1 cellular context compared by ENCODE assay signal in genomic region chr20:31879143-31879987, GRCh38.
TF ChIP-seq lines count a peak whose summit lies in the region.

No MANE protein-coding gene starts in this region.

TF ChIP-seq in HepG2, 621 proteins besides CTCF, POLR2A, EP300 and RAD21 (continued from another document and continues in another):
- TF ChIP-seq, protein P1, sequence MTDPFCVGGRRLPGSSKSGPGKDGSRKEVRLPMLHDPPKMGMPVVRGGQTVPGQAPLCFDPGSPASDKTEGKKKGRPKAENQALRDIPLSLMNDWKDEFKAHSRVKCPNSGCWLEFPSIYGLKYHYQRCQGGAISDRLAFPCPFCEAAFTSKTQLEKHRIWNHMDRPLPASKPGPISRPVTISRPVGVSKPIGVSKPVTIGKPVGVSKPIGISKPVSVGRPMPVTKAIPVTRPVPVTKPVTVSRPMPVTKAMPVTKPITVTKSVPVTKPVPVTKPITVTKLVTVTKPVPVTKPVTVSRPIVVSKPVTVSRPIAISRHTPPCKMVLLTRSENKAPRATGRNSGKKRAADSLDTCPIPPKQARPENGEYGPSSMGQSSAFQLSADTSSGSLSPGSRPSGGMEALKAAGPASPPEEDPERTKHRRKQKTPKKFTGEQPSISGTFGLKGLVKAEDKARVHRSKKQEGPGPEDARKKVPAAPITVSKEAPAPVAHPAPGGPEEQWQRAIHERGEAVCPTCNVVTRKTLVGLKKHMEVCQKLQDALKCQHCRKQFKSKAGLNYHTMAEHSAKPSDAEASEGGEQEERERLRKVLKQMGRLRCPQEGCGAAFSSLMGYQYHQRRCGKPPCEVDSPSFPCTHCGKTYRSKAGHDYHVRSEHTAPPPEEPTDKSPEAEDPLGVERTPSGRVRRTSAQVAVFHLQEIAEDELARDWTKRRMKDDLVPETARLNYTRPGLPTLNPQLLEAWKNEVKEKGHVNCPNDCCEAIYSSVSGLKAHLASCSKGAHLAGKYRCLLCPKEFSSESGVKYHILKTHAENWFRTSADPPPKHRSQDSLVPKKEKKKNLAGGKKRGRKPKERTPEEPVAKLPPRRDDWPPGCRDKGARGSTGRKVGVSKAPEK (CRISPR knock-in tag; IDR thresholded peaks at IDR 0.05; ENCODE audit: borderline replicate concordance), result no peak
- TF ChIP-seq CAMTA2 (CRISPR knock-in tag; IDR thresholded peaks at IDR 0.05; ENCODE audit: borderline replicate concordance) (peak; percentile 65), HDAC1 (CRISPR knock-in tag; IDR thresholded peaks at IDR 0.05) (peak; percentile 76; the same call in 1 of the 2 replicates), ZBTB39 (CRISPR knock-in tag; IDR thresholded peaks at IDR 0.05) (peak; percentile 81; the same call in 1 of the 2 replicates), MLXIP (CRISPR knock-in tag; IDR thresholded peaks at IDR 0.05; ENCODE audit: borderline replicate concordance) (0 out of 2 replicates have a peak, but pooled peaks have one; percentile 48), ZNF180 (CRISPR knock-in tag; IDR thresholded peaks at IDR 0.05; ENCODE audit: borderline replicate concordance, low read depth) (peak; percentile 20; the same call in 1 of the 2 replicates), ZNF33A (CRISPR knock-in tag; IDR thresholded peaks at IDR 0.05; ENCODE audit: borderline replicate concordance) (peak; percentile 74; the same call in 1 of the 2 replicates), ELK4 (CRISPR knock-in tag; IDR thresholded peaks at IDR 0.05; ENCODE audit: borderline replicate concordance) (no peak), ZNF446 (CRISPR knock-in tag; IDR thresholded peaks at IDR 0.05) (no peak), ZSCAN31 (CRISPR knock-in tag; IDR thresholded peaks at IDR 0.05; ENCODE audit: low read depth) (no peak), CBX5 (CRISPR knock-in tag; IDR thresholded peaks at IDR 0.05; ENCODE audit: borderline replicate concordance) (peak; percentile 75), ZNF672 (CRISPR knock-in tag; IDR thresholded peaks at IDR 0.05) (no peak), ZNF713 (CRISPR knock-in tag; IDR thresholded peaks at IDR 0.05) (0 out of 2 replicates have a peak, but pooled peaks have one; percentile 9), ZNF101 (CRISPR knock-in tag; IDR thresholded peaks at IDR 0.05; ENCODE audit: borderline replicate concordance, low read depth) (0 out of 2 replicates have a peak, but pooled peaks have one; percentile 59), MBD4 (IDR thresholded peaks at IDR 0.05; ENCODE audit: borderline replicate concordance, low read length) (no peak), HCFC1 (IDR thresholded peaks at IDR 0.05; ENCODE audit: low read depth, low read length) (peak; percentile 53; the same call in 1 of the 2 replicates), REST (IDR thresholded peaks at IDR 0.05; ENCODE audit: borderline replicate concordance in 1 of 2, low read depth in 1 of 2, low read length in 2 of 2) (no peak), SOX13 (IDR thresholded peaks at IDR 0.05) (0 out of 2 replicates have a peak, but pooled peaks have one; percentile 25), SOX13 (CRISPR knock-in tag; conservative IDR thresholded peaks at IDR 0.05 in 1 of 2, IDR thresholded peaks at IDR 0.05 in 1 of 2) (no peak), GMEB2 (CRISPR knock-in tag; IDR thresholded peaks at IDR 0.05; ENCODE audit: low read depth) (no peak), MBNL3 (CRISPR knock-in tag; conservative IDR thresholded peaks at IDR 0.05) (no peak), ZNF883 (CRISPR knock-in tag; IDR thresholded peaks at IDR 0.05; ENCODE audit: not compliant biosample characterization) (peak; percentile 77), ZNF619 (CRISPR knock-in tag; IDR thresholded peaks at IDR 0.05) (peak; percentile 82; the same call in 1 of the 2 replicates), ASH2L (IDR thresholded peaks at IDR 0.05; ENCODE audit: insufficient read length, low read depth, low read length) (peak; percentile 72), AGO1 (IDR thresholded peaks at IDR 0.05; ENCODE audit: low read depth, low read length, poor library complexity, severe bottlenecking) (peak; percentile 23), ZNF510 (CRISPR knock-in tag; IDR thresholded peaks at IDR 0.05; ENCODE audit: low read depth) (no peak; the same call in 1 of the 2 replicates), ZIK1 (CRISPR knock-in tag; IDR thresholded peaks at IDR 0.05; ENCODE audit: borderline replicate concordance, low read depth) (no peak), ATF1 (CRISPR knock-in tag; IDR thresholded peaks at IDR 0.05) (no peak), ZNF253 (CRISPR knock-in tag; IDR thresholded peaks at IDR 0.05; ENCODE audit: borderline replicate concordance) (0 out of 2 replicates have a peak, but pooled peaks have one; percentile 10)
- TF ChIP-seq, protein P2, sequence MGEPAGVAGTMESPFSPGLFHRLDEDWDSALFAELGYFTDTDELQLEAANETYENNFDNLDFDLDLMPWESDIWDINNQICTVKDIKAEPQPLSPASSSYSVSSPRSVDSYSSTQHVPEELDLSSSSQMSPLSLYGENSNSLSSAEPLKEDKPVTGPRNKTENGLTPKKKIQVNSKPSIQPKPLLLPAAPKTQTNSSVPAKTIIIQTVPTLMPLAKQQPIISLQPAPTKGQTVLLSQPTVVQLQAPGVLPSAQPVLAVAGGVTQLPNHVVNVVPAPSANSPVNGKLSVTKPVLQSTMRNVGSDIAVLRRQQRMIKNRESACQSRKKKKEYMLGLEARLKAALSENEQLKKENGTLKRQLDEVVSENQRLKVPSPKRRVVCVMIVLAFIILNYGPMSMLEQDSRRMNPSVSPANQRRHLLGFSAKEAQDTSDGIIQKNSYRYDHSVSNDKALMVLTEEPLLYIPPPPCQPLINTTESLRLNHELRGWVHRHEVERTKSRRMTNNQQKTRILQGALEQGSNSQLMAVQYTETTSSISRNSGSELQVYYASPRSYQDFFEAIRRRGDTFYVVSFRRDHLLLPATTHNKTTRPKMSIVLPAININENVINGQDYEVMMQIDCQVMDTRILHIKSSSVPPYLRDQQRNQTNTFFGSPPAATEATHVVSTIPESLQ (CRISPR knock-in tag; conservative IDR thresholded peaks at IDR 0.05), result 0 out of 2 replicates have a peak, but pooled peaks have one; percentile 66
- TF ChIP-seq, protein P3, sequence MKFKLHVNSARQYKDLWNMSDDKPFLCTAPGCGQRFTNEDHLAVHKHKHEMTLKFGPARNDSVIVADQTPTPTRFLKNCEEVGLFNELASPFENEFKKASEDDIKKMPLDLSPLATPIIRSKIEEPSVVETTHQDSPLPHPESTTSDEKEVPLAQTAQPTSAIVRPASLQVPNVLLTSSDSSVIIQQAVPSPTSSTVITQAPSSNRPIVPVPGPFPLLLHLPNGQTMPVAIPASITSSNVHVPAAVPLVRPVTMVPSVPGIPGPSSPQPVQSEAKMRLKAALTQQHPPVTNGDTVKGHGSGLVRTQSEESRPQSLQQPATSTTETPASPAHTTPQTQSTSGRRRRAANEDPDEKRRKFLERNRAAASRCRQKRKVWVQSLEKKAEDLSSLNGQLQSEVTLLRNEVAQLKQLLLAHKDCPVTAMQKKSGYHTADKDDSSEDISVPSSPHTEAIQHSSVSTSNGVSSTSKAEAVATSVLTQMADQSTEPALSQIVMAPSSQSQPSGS (CRISPR knock-in tag; IDR thresholded peaks at IDR 0.05), result peak; percentile 54
